1 cellular context compared by ENCODE assay signal in genomic region chr6:142885182-142885867, GRCh38.
TF ChIP-seq lines count a peak whose summit lies in the region.

No MANE protein-coding gene starts in this region.

TF ChIP-seq in GM12878, 131 proteins besides CTCF, POLR2A, EP300 and RAD21 (continued from another document and continues in another):
- no peak for TF ChIP-seq BCLAF1 (IDR thresholded peaks at IDR 0.05)
- TF ChIP-seq ZBTB4 (CRISPR knock-in tag; IDR thresholded peaks at IDR 0.05), result no peak
- no peak for TF ChIP-seq PAX8 (IDR thresholded peaks at IDR 0.05)
- 0 out of 2 replicates have a peak, but pooled peaks have one; percentile 22 for TF ChIP-seq ZNF207 (IDR thresholded peaks at IDR 0.05; ENCODE audit: borderline replicate concordance)
- TF ChIP-seq SIN3A (IDR thresholded peaks at IDR 0.05; ENCODE audit: low read depth, low read length), result no peak
- peak; percentile 86 for TF ChIP-seq RUNX3 (IDR thresholded peaks at IDR 0.05; ENCODE audit: low read length)
- TF ChIP-seq EED (IDR thresholded peaks at IDR 0.05; ENCODE audit: low read depth), result peak; percentile 84; the same call in 1 of the 2 replicates
- TF ChIP-seq RB1 (IDR thresholded peaks at IDR 0.05; ENCODE audit: borderline replicate concordance), result no peak
- no peak for TF ChIP-seq NFXL1 (IDR thresholded peaks at IDR 0.05; ENCODE audit: borderline replicate concordance)
- no peak for TF ChIP-seq TARDBP (IDR thresholded peaks at IDR 0.05; ENCODE audit: borderline replicate concordance)
- TF ChIP-seq NRF1 (conservative IDR thresholded peaks at IDR 0.05; ENCODE audit: low read depth, low read length), result no peak
- no peak; the same call in 1 of the 2 replicates for TF ChIP-seq IRF4 (IDR thresholded peaks at IDR 0.05; ENCODE audit: low read depth, low read length)
- TF ChIP-seq KLF5 (IDR thresholded peaks at IDR 0.05; ENCODE audit: partially characterized antibody), result peak; percentile 94
- no peak for TF ChIP-seq IRF5 (IDR thresholded peaks at IDR 0.05; ENCODE audit: borderline replicate concordance)
- TF ChIP-seq ZNF687 (IDR thresholded peaks at IDR 0.05), result peak; percentile 60
- TF ChIP-seq BACH1 (IDR thresholded peaks at IDR 0.05; ENCODE audit: borderline replicate concordance), result peak; percentile 21; the same call in 1 of the 2 replicates
- TF ChIP-seq RAD51 (IDR thresholded peaks at IDR 0.05), result no peak
- TF ChIP-seq POU2F2 (IDR thresholded peaks at IDR 0.05; ENCODE audit: borderline replicate concordance, low read depth, low read length), result peak; percentile 81; the same call in 1 of the 3 replicates
- 0 out of 2 replicates have a peak, but pooled peaks have one; percentile 43 for TF ChIP-seq TCF12 (IDR thresholded peaks at IDR 0.05; ENCODE audit: low read depth, low read length)
- TF ChIP-seq ESRRA (IDR thresholded peaks at IDR 0.05; ENCODE audit: low read length), result no peak
- TF ChIP-seq USF2 (IDR thresholded peaks at IDR 0.05; ENCODE audit: borderline replicate concordance, low read depth, low read length), result no peak
- TF ChIP-seq STAT3 (IDR thresholded peaks at IDR 0.05; ENCODE audit: low read depth, low read length), result 0 out of 2 replicates have a peak, but pooled peaks have one; percentile 26
- TF ChIP-seq BCL3 (IDR thresholded peaks at IDR 0.05; ENCODE audit: borderline replicate concordance, insufficient read depth, low read depth, low read length, poor library complexity, severe bottlenecking), result peak; percentile 71
- TF ChIP-seq CBX3 (IDR thresholded peaks at IDR 0.05; ENCODE audit: borderline replicate concordance, low read depth), result no peak
- TF ChIP-seq CREB1 (IDR thresholded peaks at IDR 0.05; ENCODE audit: low read depth), result peak; percentile 94
- TF ChIP-seq SMC3 (IDR thresholded peaks at IDR 0.05; ENCODE audit: borderline replicate concordance, low read length), result peak; percentile 35; the same call in 1 of the 2 replicates
- no peak for TF ChIP-seq NR2C1 (IDR thresholded peaks at IDR 0.05)
- peak; percentile 69; the same call in 1 of the 2 replicates for TF ChIP-seq ZBTB40 (IDR thresholded peaks at IDR 0.05; ENCODE audit: borderline replicate concordance)
- peak; percentile 93 for TF ChIP-seq SKIL (IDR thresholded peaks at IDR 0.05; ENCODE audit: low read depth, poor library complexity, severe bottlenecking)
- TF ChIP-seq SPI1 (IDR thresholded peaks at IDR 0.05; ENCODE audit: borderline replicate concordance, insufficient read depth, low read depth, low read length), result no peak
- TF ChIP-seq ZNF24 (IDR thresholded peaks at IDR 0.05), result no peak
- peak; percentile 70 for TF ChIP-seq GABPA (IDR thresholded peaks at IDR 0.05; ENCODE audit: low read depth)
- no peak for TF ChIP-seq FOXK2 (IDR thresholded peaks at IDR 0.05)
- peak; percentile 98 for TF ChIP-seq ATF2 (IDR thresholded peaks at IDR 0.05; ENCODE audit: low read length)
- TF ChIP-seq PML (IDR thresholded peaks at IDR 0.05; ENCODE audit: low read length), result peak; percentile 85; the same call in 1 of the 2 replicates
- peak; percentile 71; the same call in 1 of the 2 replicates for TF ChIP-seq BCL11A (IDR thresholded peaks at IDR 0.05; ENCODE audit: low read depth, low read length)
